ENCODE assay signal across 27 cellular contexts in genomic region chr7:69186974-69187373, GRCh38.
"Had no signal": no experiment of that assay in that cellular context is flagged by ENCODE, and none has a peak within 500 bp of the region (broad histone marks: within the 10 kb centered on the region; RNA-seq: fewer than 3 reads in every experiment).

No MANE protein-coding gene starts in this region.

- H3K27me3 ChIP-seq: esophagus squamous epithelium, gastrocnemius medialis, heart right ventricle, left lung had no signal

- H3K27ac ChIP-seq: coronary artery, dorsolateral prefrontal cortex, epithelial cell of prostate, esophagus squamous epithelium, gastrocnemius medialis, heart right ventricle, left lung, lower lobe of right lung had no signal

- H3K4me3 ChIP-seq: coronary artery, dorsolateral prefrontal cortex, esophagus squamous epithelium, gastrocnemius medialis, heart right ventricle, left lung, lower lobe of right lung had no signal

- ATAC-seq: esophagus mucosa, gastrocnemius medialis, heart right ventricle, left cardiac atrium, left lung, left ventricle myocardium superior, lower lobe of right lung had no signal

- DNase-seq: dermis blood vessel endothelial cell; dorsolateral prefrontal cortex; effector CD4-positive, alpha-beta T cell; effector memory CD4-positive, alpha-beta T cell; endodermal cell; erythroblast; esophagus squamous epithelium; foreskin fibroblast; foreskin melanocyte; gastrocnemius medialis; glutamatergic neuron; head of caudate nucleus; heart right ventricle; hippocampal formation; left cardiac atrium; left lung; left ventricle myocardium superior; lower lobe of right lung; mesendoderm; midbrain had no signal

- H3K36me3 ChIP-seq: esophagus squamous epithelium, gastrocnemius medialis, heart right ventricle, left lung, lower lobe of right lung had no signal

- H3K9me3 ChIP-seq: esophagus squamous epithelium, gastrocnemius medialis, heart right ventricle, left lung, lower lobe of right lung had no signal

- H3K4me1 ChIP-seq: esophagus squamous epithelium, gastrocnemius medialis, left lung, lower lobe of right lung had no signal

- FAIRE-seq: colon, endometrium, islet of Langerhans, keratinocyte had no signal
